8 cellular contexts compared by ENCODE assay signal in the genomic region with DNA sequence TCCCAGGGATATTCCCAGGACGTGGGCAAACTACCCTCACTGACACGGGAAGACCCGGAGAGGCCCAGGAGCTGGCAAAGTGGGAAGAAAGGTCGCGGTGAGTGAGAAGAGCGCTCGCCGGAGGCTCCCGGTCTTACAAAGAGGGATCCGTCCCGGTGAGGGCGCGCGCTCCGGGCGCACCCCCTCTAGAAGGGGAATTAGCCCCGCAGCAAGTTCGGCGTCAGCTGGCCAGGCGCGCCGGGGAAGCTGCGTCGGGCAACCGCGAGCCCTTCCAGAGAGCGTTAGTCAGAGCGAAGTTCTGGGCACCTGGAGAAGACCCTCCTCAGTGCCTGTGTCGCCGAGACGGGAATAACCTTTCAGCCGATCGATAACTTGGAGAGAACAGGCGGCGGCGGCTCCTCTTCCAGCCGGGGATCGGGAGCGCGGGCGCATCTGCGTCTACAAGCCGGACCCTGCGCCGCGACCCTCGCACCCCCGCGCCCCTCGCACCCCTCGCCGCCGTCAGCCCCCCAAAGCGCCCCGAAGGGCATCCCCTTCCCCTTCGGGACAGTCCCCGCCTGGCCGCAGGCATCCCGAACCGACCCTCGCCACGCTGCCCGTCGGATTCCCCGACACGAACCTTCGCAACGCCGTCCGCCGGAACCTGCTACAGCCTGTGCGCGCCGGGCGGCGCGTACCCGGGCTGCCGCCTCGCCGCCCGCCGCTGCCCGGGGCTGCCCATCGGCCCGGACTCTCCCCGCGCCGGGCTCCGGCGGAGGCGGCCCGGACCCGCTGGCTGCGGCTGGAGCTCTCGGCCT. TPM values are rescaled to one million over a fixed set of nuclear protein-coding genes. Genes with fewer than 3 reads are reported as not detected.
A peak's percentile ranks its signal among the peaks of the same experiment; 100 is the strongest.
DNase-seq lines count a peak whose midpoint lies in the region; ATAC-seq, FAIRE-seq and TF ChIP-seq lines count a peak whose summit lies in the region.

No MANE protein-coding gene starts in this region.

- H3K36me3 ChIP-seq in OCI-LY3 (replicated peaks; ENCODE audit: low read depth, low read length) (no peaks in the 10 kb centered on the region), astrocyte (ENCODE audit: insufficient read depth, low read length) (no peaks in the 10 kb centered on the region), iPS-20b (ENCODE audit: insufficient read depth, low read depth, low read length) (no peaks in the 10 kb centered on the region)

- no peak for FAIRE-seq in astrocyte (lab: Jason Lieb, UNC)

- H3K4me3 ChIP-seq in OCI-LY3 (ENCODE audit: low read length) (peak overlapping the region; percentile 84), astrocyte (ENCODE audit: insufficient read depth, low read depth, low read length) (peak overlapping the region; percentile 67), iPS-20b (ENCODE audit: low read length) (peak overlapping the region; percentile 75), skin epidermis (peak overlapping the region; percentile 63 to 83 (median 71))

- H3K4me1 Mint-ChIP-seq in activated CD4-positive, alpha-beta T cell treated with anti-CD3 and anti-CD28 coated beads for 36 hours, result peaks cover 33% of the 10 kb centered on the region
- H3K4me1 Mint-ChIP-seq in astrocyte (ENCODE audit: low read depth, unreplicated experiment), result peaks cover 16% of the 10 kb centered on the region

- no peaks in the 10 kb centered on the region for H3K9me3 Mint-ChIP-seq in activated CD4-positive, alpha-beta T cell treated with anti-CD3 and anti-CD28 coated beads for 36 hours (ENCODE audit: low read depth)
- H3K9me3 Mint-ChIP-seq in astrocyte (ENCODE audit: unreplicated experiment), result no peaks in the 10 kb centered on the region

- H2AFZ ChIP-seq in OCI-LY3 (ENCODE audit: low read depth, low read length), result no peak overlapping the region
- H2AFZ ChIP-seq in astrocyte (ENCODE audit: low read depth, low read length), result peak overlapping the region; percentile 53

- H3K27ac Mint-ChIP-seq in activated CD4-positive, alpha-beta T cell treated with anti-CD3 and anti-CD28 coated beads for 36 hours, result peak overlapping the region; percentile 80
- H3K27ac Mint-ChIP-seq in astrocyte (ENCODE audit: unreplicated experiment), result peak overlapping the region; percentile 85

- H3K27me3 ChIP-seq in OCI-LY3 (ENCODE audit: low read depth, low read length) (peaks cover 24% of the 10 kb centered on the region), astrocyte (ENCODE audit: insufficient read depth, low read length) (peaks cover 2% of the 10 kb centered on the region), iPS-20b (ENCODE audit: insufficient read depth, low read length) (peaks cover 38% of the 10 kb centered on the region)

- H3K27ac ChIP-seq in OCI-LY3 (ENCODE audit: low read length) (no peak overlapping the region), astrocyte (ENCODE audit: low read depth, low read length) (no peak overlapping the region), iPS-20b (ENCODE audit: low read length) (no peak overlapping the region), skin epidermis (peak overlapping the region; percentile 22 to 90 (median 81))

- H4K20me1 ChIP-seq in OCI-LY3 (ENCODE audit: insufficient read depth, low read length) (no peaks in the 10 kb centered on the region), astrocyte (ENCODE audit: insufficient read depth, low read length) (peaks cover 20% of the 10 kb centered on the region)

- H3K79me2 ChIP-seq in OCI-LY3 (ENCODE audit: low read length), result no peaks in the 10 kb centered on the region
- H3K79me2 ChIP-seq in astrocyte (ENCODE audit: insufficient read depth, low read length), result peaks cover 33% of the 10 kb centered on the region

- peaks cover 7% of the 10 kb centered on the region for H3K27me3 Mint-ChIP-seq in activated CD4-positive, alpha-beta T cell treated with anti-CD3 and anti-CD28 coated beads for 36 hours
- no peaks in the 10 kb centered on the region for H3K27me3 Mint-ChIP-seq in astrocyte (ENCODE audit: low read depth, unreplicated experiment)

- no peaks in the 10 kb centered on the region for H3K36me3 Mint-ChIP-seq in activated CD4-positive, alpha-beta T cell treated with anti-CD3 and anti-CD28 coated beads for 36 hours (ENCODE audit: low read depth)
- no peaks in the 10 kb centered on the region for H3K36me3 Mint-ChIP-seq in astrocyte (ENCODE audit: low read depth, unreplicated experiment)

- H3K4me2 ChIP-seq in OCI-LY3 (ENCODE audit: low read length), result peak overlapping the region; percentile 76
- H3K4me2 ChIP-seq in astrocyte (ENCODE audit: low read length), result peak overlapping the region; percentile 91

- TF ChIP-seq CTCF in OCI-LY3 (IDR thresholded peaks at IDR 0.05; ENCODE audit: low read depth, low read length) (no peak), astrocyte (IDR thresholded peaks at IDR 0.05; ENCODE audit: insufficient read depth, low read depth, low read length) (no peak)

- CTCF ChIA-PET in activated CD4-positive, alpha-beta T cell treated with anti-CD3 and anti-CD28 coated beads for 36 hours (lab: Charles Lee), result interaction anchor here (0.7 kb wide), 2 partner anchors 64 to 186 kb away, joined by 3 read pairs; no protein-coding TSS in a partner anchor

- no peaks in the 10 kb centered on the region for H3K9me3 ChIP-seq in OCI-LY3 (ENCODE audit: insufficient read depth, low read length)
- H3K9me3 ChIP-seq in astrocyte (ENCODE audit: insufficient read depth, low read depth, low read length), result no peaks in the 10 kb centered on the region
- no peaks in the 10 kb centered on the region for H3K9me3 ChIP-seq in iPS-20b (ENCODE audit: insufficient read depth, low read depth, low read length)

- POLR2A ChIA-PET in activated CD4-positive, alpha-beta T cell treated with anti-CD3 and anti-CD28 coated beads for 36 hours (lab: Charles Lee), result no interaction called here

- peak; percentile 50 for ATAC-seq in activated CD4-positive, alpha-beta T cell treated with anti-CD3 and anti-CD28 coated beads for 36 hours
- peak; percentile 49 for ATAC-seq in HG02885 (IDR thresholded peaks at IDR 0.05; ENCODE audit: poor library complexity, unreplicated experiment)

- intact Hi-C loops in activated CD4-positive, alpha-beta T cell treated with anti-CD3 and anti-CD28 coated beads for 36 hours (cut with DNase I, micrococcal nuclease), result loop anchor here (1.0 to 10.0 kb wide), 11 partner anchors 43 to 1002 kb away; a partner anchor contains a TSS

- H3K4me3 Mint-ChIP-seq in activated CD4-positive, alpha-beta T cell treated with anti-CD3 and anti-CD28 coated beads for 36 hours, result peak overlapping the region; percentile 73
- peak overlapping the region; percentile 89 for H3K4me3 Mint-ChIP-seq in astrocyte (ENCODE audit: unreplicated experiment)

- peaks cover 5% of the 10 kb centered on the region; the same call in 1 of the 2 replicates for H3K4me1 ChIP-seq in OCI-LY3 (ENCODE audit: low read length)
- H3K4me1 ChIP-seq in astrocyte (ENCODE audit: insufficient read depth, low read length), result peaks cover 6% of the 10 kb centered on the region
- peaks cover 27% of the 10 kb centered on the region for H3K4me1 ChIP-seq in iPS-20b (ENCODE audit: insufficient read depth, low read length)

- no peak overlapping the region for H3K9ac ChIP-seq in OCI-LY3 (ENCODE audit: low read length)
- peak overlapping the region; percentile 73 for H3K9ac ChIP-seq in astrocyte (ENCODE audit: low read length)
- peak overlapping the region; percentile 3; the same call in 1 of the 2 replicates for H3K9ac ChIP-seq in iPS-20b (ENCODE audit: low read depth, low read length)

- DNase-seq in activated CD4-positive, alpha-beta T cell treated with anti-CD3 and anti-CD28 coated beads for 36 hours, result peak; percentile 51
- no peak for DNase-seq in activated CD4-positive, alpha-beta T cell treated with anti-CD3 and anti-CD28 coated beads for 1 hour
- DNase-seq in astrocyte (ENCODE audit: low read depth) (peak; percentile 32), NCI-H2107 (lab: John Stamatoyannopoulos, UW) (no peak)

RNA-seq across cellular contexts. Expression of a gene that starts 0.5 kb away (rescaled TPM):
- 1 to 10 TPM; 3.7 to 4.0 TPM for total RNA-seq in activated CD4-positive, alpha-beta T cell treated with anti-CD3 and anti-CD28 coated beads for 36 hours
- 12.2 and 14.9 TPM in 2 replicates for total RNA-seq in astrocyte

Comparison
In these comparisons a context has a peak if more than half of its experiments do, and no peak if none do; other contexts are left out.
1. DNase-seq: peak in activated CD4-positive, alpha-beta T cell treated with anti-CD3 and anti-CD28 coated beads for 36 hours (single experiment) and astrocyte (single experiment); none in activated CD4-positive, alpha-beta T cell treated with anti-CD3 and anti-CD28 coated beads for 1 hour (single experiment) and NCI-H2107 (single experiment).
2. H3K27ac ChIP-seq: peak in skin epidermis (21 of 21); none in OCI-LY3 (single experiment), astrocyte (single experiment) and iPS-20b (single experiment).
3. Peak in every context shown above with its lines, with median percentiles within 50 percentile points of each other: H3K4me3 ChIP-seq.